ENCODE assay signal across 25 cellular contexts in the genomic region with DNA sequence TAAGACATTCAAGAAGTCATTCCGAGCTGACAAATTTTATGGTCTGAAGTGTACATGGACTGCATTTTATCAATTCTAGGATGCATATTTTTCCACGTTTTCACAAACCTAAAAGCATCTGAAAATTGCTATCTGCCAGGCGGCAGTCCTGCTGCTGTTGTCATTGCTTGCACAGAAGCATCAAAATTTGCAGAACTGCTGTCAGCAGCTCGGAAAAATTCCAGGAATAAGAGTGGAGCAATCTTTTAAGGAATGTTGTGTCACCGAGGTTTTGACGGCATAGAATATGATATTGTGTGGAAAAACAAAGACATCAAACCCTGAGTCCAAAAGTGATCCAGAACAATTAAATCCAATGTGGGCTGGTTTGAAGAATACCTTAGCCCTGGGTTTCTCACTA.
"Had no signal": no experiment of that assay in that cellular context is flagged by ENCODE, and none has a peak within 500 bp of the region (broad histone marks: within the 10 kb centered on the region; RNA-seq: fewer than 3 reads in every experiment).

No MANE protein-coding gene starts in this region.

- H3K27me3 ChIP-seq: hepatocyte, neural progenitor cell, neutrophil, ovary, right atrium auricular region, right lobe of liver, tibial nerve, upper lobe of left lung, vagina had no signal

- H3K27ac Mint-ChIP-seq: naive thymus-derived CD8-positive, alpha-beta T cell; nephron; neural progenitor cell; progenitor cell of endocrine pancreas; stimulated activated memory B cell treated with anti-CD40 and anti-IgM and Interleukin-4, amounts not matched to agents 10 μg/mL and 1 μg/mL and 100 μg/mL, for 72 hours; stimulated activated naive CD8-positive, alpha-beta T cell treated with anti-CD3 and anti-CD28 coated beads, Interleukin-15, amount 100 ng/mL, for 72 hours had no signal

- H3K27ac ChIP-seq: hepatocyte, left ventricle myocardium inferior, neural progenitor cell, neutrophil, ovary, right atrium auricular region, right lobe of liver, tibial nerve, upper lobe of left lung, vagina had no signal

- ATAC-seq: naive thymus-derived CD8-positive, alpha-beta T cell; right lobe of liver; stimulated activated memory B cell treated with anti-CD40 and anti-IgM and Interleukin-4, amounts not matched to agents 10 μg/mL and 1 μg/mL and 100 μg/mL, for 72 hours; stimulated activated naive CD8-positive, alpha-beta T cell treated with anti-CD3 and anti-CD28 coated beads, Interleukin-15, amount 100 ng/mL, for 72 hours had no signal

- H3K4me3 Mint-ChIP-seq: naive thymus-derived CD8-positive, alpha-beta T cell; nephron; neural progenitor cell; stimulated activated memory B cell treated with anti-CD40 and anti-IgM and Interleukin-4, amounts not matched to agents 10 μg/mL and 1 μg/mL and 100 μg/mL, for 72 hours; stimulated activated naive CD8-positive, alpha-beta T cell treated with anti-CD3 and anti-CD28 coated beads, Interleukin-15, amount 100 ng/mL, for 72 hours had no signal

- H3K4me1 ChIP-seq: neural progenitor cell, right lobe of liver, tibial nerve, vagina had no signal

- H3K9ac ChIP-seq: neural progenitor cell had no signal

- H3K27me3 Mint-ChIP-seq: naive thymus-derived CD8-positive, alpha-beta T cell; progenitor cell of endocrine pancreas; stimulated activated memory B cell treated with anti-CD40 and anti-IgM and Interleukin-4, amounts not matched to agents 10 μg/mL and 1 μg/mL and 100 μg/mL, for 72 hours; stimulated activated naive CD8-positive, alpha-beta T cell treated with anti-CD3 and anti-CD28 coated beads, Interleukin-15, amount 100 ng/mL, for 72 hours had no signal

- H3K4me1 Mint-ChIP-seq: neural progenitor cell; stimulated activated memory B cell treated with anti-CD40 and anti-IgM and Interleukin-4, amounts not matched to agents 10 μg/mL and 1 μg/mL and 100 μg/mL, for 72 hours; stimulated activated naive CD8-positive, alpha-beta T cell treated with anti-CD3 and anti-CD28 coated beads, Interleukin-15, amount 100 ng/mL, for 72 hours had no signal

- H2AFZ ChIP-seq: hepatocyte, neural progenitor cell had no signal

- H3K4me2 ChIP-seq: hepatocyte, neural progenitor cell, smooth muscle cell had no signal

- H3K36me3 ChIP-seq: left ventricle myocardium inferior, neural progenitor cell, ovary, right atrium auricular region, right lobe of liver, tibial nerve, upper lobe of left lung, vagina had no signal

- DNase-seq: islet precursor cell; left ventricle myocardium inferior; naive thymus-derived CD8-positive, alpha-beta T cell; occipital lobe; ovary; right lobe of liver; stimulated activated CD4-positive, alpha-beta T cell treated with anti-CD3 and anti-CD28 coated beads, Interleukin-1b, Interleukin-23, amount 100 ng/mL, for 48 hours; stimulated activated CD4-positive, alpha-beta T cell treated with anti-CD3 and anti-CD28 coated beads, Interleukin-2, amount 100 ng/mL, for 48 hours; stimulated activated CD4-positive, alpha-beta T cell treated with anti-CD3 and anti-CD28 coated beads, Interleukin-4, amount 100 ng/mL, for 4 hours; stimulated activated CD8-positive, alpha-beta memory T cell treated with anti-CD3 and anti-CD28 coated beads, Interleukin-4, amount 100 ng/mL, for 48 hours; stimulated activated naive CD4-positive, alpha-beta T cell treated with Interleukin-2 at 50 U/mL for 16 hours; stimulated activated naive CD8-positive, alpha-beta T cell treated with anti-CD3 and anti-CD28 coated beads, Interleukin-15, amount 100 ng/mL, for 72 hours; substantia nigra; upper lobe of left lung had no signal

- H3K9me3 ChIP-seq: left ventricle myocardium inferior, neutrophil, ovary, right atrium auricular region, right lobe of liver, tibial nerve, upper lobe of left lung, vagina had no signal

- H3K9me3 Mint-ChIP-seq: naive thymus-derived CD8-positive, alpha-beta T cell; nephron; neural progenitor cell; stimulated activated memory B cell treated with anti-CD40 and anti-IgM and Interleukin-4, amounts not matched to agents 10 μg/mL and 1 μg/mL and 100 μg/mL, for 72 hours had no signal

- H3K4me3 ChIP-seq: hepatocyte, left ventricle myocardium inferior, lung, neural progenitor cell, ovary, right atrium auricular region, right lobe of liver, smooth muscle cell, tibial nerve, upper lobe of left lung, vagina had no signal
